In genomic region chrX:154320406-154320805, GRCh38 we compare ENCODE assay signal across 24 cellular contexts. TPM values are rescaled to one million over a fixed set of nuclear protein-coding genes. Genes with fewer than 3 reads are reported as not detected.
DNase-seq lines count a peak whose midpoint lies in the region; ATAC-seq and TF ChIP-seq lines count a peak whose summit lies in the region.
"Had no signal": no experiment of that assay in that cellular context is flagged by ENCODE, and none has a peak within 500 bp of the region (broad histone marks: within the 10 kb centered on the region; RNA-seq: fewer than 3 reads in every experiment).

No MANE protein-coding gene starts in this region.

- H3K36me3 Mint-ChIP-seq in activated naive CD8-positive, alpha-beta T cell treated with anti-CD3 and anti-CD28 coated beads for 36 hours = no peaks in the 10 kb centered on the region
- H3K36me3 Mint-ChIP-seq in activated naive CD8-positive, alpha-beta T cell treated with anti-CD3 and anti-CD28 coated beads, Interleukin-2, amount 50 U/mL, for 24 hours (ENCODE audit: low read depth) = no peaks in the 10 kb centered on the region
- no peaks in the 10 kb centered on the region for H3K36me3 Mint-ChIP-seq in endothelial cell (ENCODE audit: low read depth, unreplicated experiment)

- H3K4me3 ChIP-seq in MM.1S (ENCODE audit: low read length) (no peak overlapping the region), mesendoderm (ENCODE audit: low read length) (no peak overlapping the region)
- H3K4me3 ChIP-seq: GM23338, HAP-1, SK-N-MC had no signal

- H3K36me3 ChIP-seq in MM.1S (replicated peaks; ENCODE audit: insufficient read depth, low read length) (no peaks in the 10 kb centered on the region), mesendoderm (ENCODE audit: control insufficient read depth, insufficient read depth, low read length) (no peaks in the 10 kb centered on the region)
- H3K36me3 ChIP-seq: HAP-1 had no signal

- H3K9ac ChIP-seq in MM.1S (ENCODE audit: low read length) (no peak overlapping the region), mesendoderm (ENCODE audit: low read length) (no peak overlapping the region)

- H3K4me3 Mint-ChIP-seq in activated naive CD8-positive, alpha-beta T cell treated with anti-CD3 and anti-CD28 coated beads for 36 hours = no peak overlapping the region
- H3K4me3 Mint-ChIP-seq in activated naive CD8-positive, alpha-beta T cell treated with anti-CD3 and anti-CD28 coated beads, Interleukin-2, amount 50 U/mL, for 24 hours = no peak overlapping the region
- H3K4me3 Mint-ChIP-seq in endothelial cell (ENCODE audit: unreplicated experiment) = no peak overlapping the region
- H3K4me3 Mint-ChIP-seq: GM23338 had no signal

- no peak overlapping the region for H3K23ac ChIP-seq in mesendoderm (ENCODE audit: low read length)

- H4K5ac ChIP-seq in mesendoderm (ENCODE audit: low read length) = no peak overlapping the region

- H3K4me1 Mint-ChIP-seq in activated naive CD8-positive, alpha-beta T cell treated with anti-CD3 and anti-CD28 coated beads for 36 hours = peaks cover 30% of the 10 kb centered on the region
- H3K4me1 Mint-ChIP-seq in activated naive CD8-positive, alpha-beta T cell treated with anti-CD3 and anti-CD28 coated beads, Interleukin-2, amount 50 U/mL, for 24 hours = peaks cover 34% of the 10 kb centered on the region
- peaks cover 12% of the 10 kb centered on the region for H3K4me1 Mint-ChIP-seq in endothelial cell (ENCODE audit: unreplicated experiment)

- H3K9me3 ChIP-seq in MM.1S (replicated peaks; ENCODE audit: insufficient read depth, low read length) = no peaks in the 10 kb centered on the region
- H3K9me3 ChIP-seq: HAP-1 had no signal

- H4K8ac ChIP-seq in mesendoderm (ENCODE audit: low read depth, low read length) = no peak overlapping the region

- no peak overlapping the region for H2BK5ac ChIP-seq in mesendoderm (ENCODE audit: low read length)

- WGBS in mesendoderm (ENCODE audit: extremely low coverage, insufficient coverage, low lambda C conversion rate) = no CpG with 5 or more reads among the region's 11 CpGs

- H3K27ac ChIP-seq in MM.1S (ENCODE audit: low read length) (peak overlapping the region; percentile 75; the same call in 1 of the 2 replicates), mesendoderm (ENCODE audit: low read depth, low read length) (no peak overlapping the region)
- H3K27ac ChIP-seq: SK-N-MC had no signal

- ATAC-seq in activated naive CD8-positive, alpha-beta T cell treated with anti-CD3 and anti-CD28 coated beads, Interleukin-2, amount 50 U/mL, for 24 hours = no peak
- ATAC-seq in HG03439 (IDR thresholded peaks at IDR 0.05; ENCODE audit: unreplicated experiment) (no peak), GM21515 (IDR thresholded peaks at IDR 0.05; ENCODE audit: unreplicated experiment) (no peak)
- ATAC-seq: GM23338, PC-3 had no signal

- H2AK5ac ChIP-seq in mesendoderm (ENCODE audit: low read length) = no peak overlapping the region

- no peak overlapping the region for H2BK120ac ChIP-seq in mesendoderm (ENCODE audit: low read depth, low read length)

- H2AFZ ChIP-seq in MM.1S (ENCODE audit: low read length) = no peak overlapping the region
- H2AFZ ChIP-seq: GM23338 had no signal

- H3K18ac ChIP-seq in mesendoderm (ENCODE audit: low read length) = no peak overlapping the region

- peak overlapping the region; percentile 62 for H3K27ac Mint-ChIP-seq in activated naive CD8-positive, alpha-beta T cell treated with anti-CD3 and anti-CD28 coated beads for 36 hours
- H3K27ac Mint-ChIP-seq in activated naive CD8-positive, alpha-beta T cell treated with anti-CD3 and anti-CD28 coated beads, Interleukin-2, amount 50 U/mL, for 24 hours = no peak overlapping the region
- peak overlapping the region; percentile 3 for H3K27ac Mint-ChIP-seq in endothelial cell (ENCODE audit: unreplicated experiment)
- H3K27ac Mint-ChIP-seq: CD4-positive, alpha-beta T cell; GM23338 had no signal

- no peak overlapping the region for H2BK15ac ChIP-seq in mesendoderm (replicated peaks; ENCODE audit: low read depth)

- H3K4me1 ChIP-seq in MM.1S (ENCODE audit: low read length) (peaks cover 23% of the 10 kb centered on the region), mesendoderm (ENCODE audit: control insufficient read depth, low read depth, low read length) (no peaks in the 10 kb centered on the region)

- TF ChIP-seq CTCF in MM.1S (IDR thresholded peaks at IDR 0.05; ENCODE audit: low read length) (no peak), endothelial cell (IDR thresholded peaks at IDR 0.05; ENCODE audit: unreplicated experiment) (no peak)

- no peak overlapping the region for H3K56ac ChIP-seq in mesendoderm (ENCODE audit: low read length)

- H3K27me3 ChIP-seq in MM.1S (replicated peaks; ENCODE audit: insufficient read depth, low read length) = no peaks in the 10 kb centered on the region
- H3K27me3 ChIP-seq in mesendoderm (ENCODE audit: insufficient read depth, low read length, poor library complexity) = no peaks in the 10 kb centered on the region

- no peak overlapping the region for H3K4me2 ChIP-seq in MM.1S (ENCODE audit: low read depth, low read length)
- no peak overlapping the region for H3K4me2 ChIP-seq in mesendoderm (ENCODE audit: low read length)
- H3K4me2 ChIP-seq: GM23338 had no signal

- peaks cover 16% of the 10 kb centered on the region for H3F3A ChIP-seq in MM.1S (ENCODE audit: insufficient read depth, low read length)

- DNase-seq in activated naive CD8-positive, alpha-beta T cell treated with anti-CD3 and anti-CD28 coated beads for 36 hours = no peak
- no peak for DNase-seq in activated naive CD8-positive, alpha-beta T cell treated with anti-CD3 and anti-CD28 coated beads, Interleukin-2, amount 50 U/mL, for 24 hours
- DNase-seq in MM.1S = no peak
- DNase-seq in endothelial cell (ENCODE audit: low spot score) = no peak
- no peak for DNase-seq in mesendoderm
- DNase-seq: CD4-positive, alpha-beta T cell; COR-L47; DMS79; KBM-7; NCI-H1092; NCI-H1436; NCI-H187 treated with DMSO at 0.1 percent for 48 hours; NCI-H2107; NCI-H446 treated with DMSO at 0.1 percent for 48 hours; NCI-H526 treated with DMSO at 0.1 percent for 48 hours; PC-3; RPMI8226; SHP77 treated with DMSO at 0.1 percent for 48 hours had no signal

- H3K79me2 ChIP-seq in MM.1S (ENCODE audit: low read length) (no peaks in the 10 kb centered on the region), mesendoderm (ENCODE audit: control insufficient read depth, insufficient read depth, low read length) (no peaks in the 10 kb centered on the region)

- H4K20me1 ChIP-seq in MM.1S (ENCODE audit: insufficient read depth, low read length) = no peaks in the 10 kb centered on the region

- no peak overlapping the region for H3K4ac ChIP-seq in mesendoderm (ENCODE audit: low read depth, low read length)

- no peaks in the 10 kb centered on the region for H3K9me3 Mint-ChIP-seq in activated naive CD8-positive, alpha-beta T cell treated with anti-CD3 and anti-CD28 coated beads for 36 hours
- no peaks in the 10 kb centered on the region for H3K9me3 Mint-ChIP-seq in activated naive CD8-positive, alpha-beta T cell treated with anti-CD3 and anti-CD28 coated beads, Interleukin-2, amount 50 U/mL, for 24 hours
- no peaks in the 10 kb centered on the region for H3K9me3 Mint-ChIP-seq in endothelial cell (ENCODE audit: unreplicated experiment)
- H3K9me3 Mint-ChIP-seq: CD4-positive, alpha-beta T cell; GM23338 had no signal

- no peaks in the 10 kb centered on the region for H3K27me3 Mint-ChIP-seq in activated naive CD8-positive, alpha-beta T cell treated with anti-CD3 and anti-CD28 coated beads for 36 hours
- H3K27me3 Mint-ChIP-seq in activated naive CD8-positive, alpha-beta T cell treated with anti-CD3 and anti-CD28 coated beads, Interleukin-2, amount 50 U/mL, for 24 hours = no peaks in the 10 kb centered on the region
- H3K27me3 Mint-ChIP-seq in endothelial cell (ENCODE audit: unreplicated experiment) = peaks cover 4% of the 10 kb centered on the region
- H3K27me3 Mint-ChIP-seq: CD4-positive, alpha-beta T cell had no signal

- H3K9me2 ChIP-seq in MM.1S (replicated peaks; ENCODE audit: insufficient read depth, low read length) = no peaks in the 10 kb centered on the region

- no peaks in the 10 kb centered on the region for H3K79me1 ChIP-seq in mesendoderm (ENCODE audit: low read length)

RNA-seq across cellular contexts. Expression of gene TKTL1, which starts 24.8 kb away (rescaled TPM):
- total RNA-seq in activated naive CD8-positive, alpha-beta T cell treated with anti-CD3 and anti-CD28 coated beads for 36 hours = 1 to 10 TPM in 1 of 2 experiments, under 1 TPM in 1; 0.72 to 1.1 TPM
- total RNA-seq in endothelial cell (ENCODE audit: unreplicated experiment) = 7.1 TPM
- polyA plus RNA-seq in mesendoderm (2013, experiment 1 of 2) = not detected
- 0.01 TPM for polyA plus RNA-seq in mesendoderm (2013, experiment 2 of 2)
- total RNA-seq: GM23338, HT1080, PC-3 had no signal
- polyA plus RNA-seq: GM23338 had no signal

RNA-seq across cellular contexts. Expression of gene TEX28, which starts 25.5 kb away (rescaled TPM):
- total RNA-seq in activated naive CD8-positive, alpha-beta T cell treated with anti-CD3 and anti-CD28 coated beads for 36 hours = not detected
- not detected for total RNA-seq in endothelial cell (ENCODE audit: unreplicated experiment)
- not detected for polyA plus RNA-seq in mesendoderm (2013, experiment 1 of 2)
- not detected for polyA plus RNA-seq in mesendoderm (2013, experiment 2 of 2)
- total RNA-seq: CD4-positive, alpha-beta T cell; GM23338; HT1080 had no signal
- polyA plus RNA-seq: GM23338 had no signal

RNA-seq across cellular contexts. Expression of gene FLNA, which starts 54.0 kb away (rescaled TPM):
- 100 to 1,000 TPM; 694 to 696 TPM for total RNA-seq in activated naive CD8-positive, alpha-beta T cell treated with anti-CD3 and anti-CD28 coated beads for 36 hours
- 1,022 TPM for total RNA-seq in endothelial cell (ENCODE audit: unreplicated experiment)
- polyA plus RNA-seq in mesendoderm (2013, experiment 1 of 2) = 552 TPM
- polyA plus RNA-seq in mesendoderm (2013, experiment 2 of 2) = 515 TPM

RNA-seq across cellular contexts. Expression of gene EMD, which starts 58.7 kb away (rescaled TPM):
- 100 to 1,000 TPM; 110 to 112 TPM for total RNA-seq in activated naive CD8-positive, alpha-beta T cell treated with anti-CD3 and anti-CD28 coated beads for 36 hours
- total RNA-seq in endothelial cell (ENCODE audit: unreplicated experiment) = 44.7 TPM
- polyA plus RNA-seq in mesendoderm (2013, experiment 1 of 2) = 45.5 TPM
- 46.7 TPM for polyA plus RNA-seq in mesendoderm (2013, experiment 2 of 2)
